In genomic region chr11:117958949-117959348, GRCh38 we compare ENCODE assay signal across 15 cellular contexts. TPM values are rescaled to one million over a fixed set of nuclear protein-coding genes. Genes with fewer than 3 reads are reported as not detected.
"Had no signal": no experiment of that assay in that cellular context is flagged by ENCODE, and none has a peak within 500 bp of the region (broad histone marks: within the 10 kb centered on the region; RNA-seq: fewer than 3 reads in every experiment).

No MANE protein-coding gene starts in this region.

- H3K27ac Mint-ChIP-seq: activated naive CD4-positive, alpha-beta T cell treated with anti-CD3 and anti-CD28 coated beads for 36 hours had no signal

- H3K4me3 Mint-ChIP-seq: activated naive CD4-positive, alpha-beta T cell treated with anti-CD3 and anti-CD28 coated beads for 36 hours had no signal

- DNase-seq: activated CD4-positive, alpha-beta T cell treated with anti-CD3 and anti-CD28 coated beads, Interleukin-2, amount 50 U/mL, for 48 hours; activated effector memory CD4-positive, alpha-beta T cell treated with Interleukin-2 at 50 U/mL for 16 hours; activated naive CD4-positive, alpha-beta T cell treated with anti-CD3 and anti-CD28 coated beads for 36 hours; activated T-cell treated with anti-CD3 and anti-CD28 coated beads, Interleukin-2, amount 50 U/mL, for 1 hour; cortex of kidney; heart left ventricle; left ventricle myocardium superior; midbrain; nucleus accumbens; right lobe of liver; stimulated activated CD4-positive, alpha-beta T cell treated with anti-CD3 and anti-CD28 coated beads, Interleukin-1b, Interleukin-23, amount 100 ng/mL, for 48 hours; upper lobe of left lung; WERI-Rb-1 had no signal

RNA-seq across cellular contexts. Expression of gene IL10RA, which starts 27.2 kb away (rescaled TPM):
- total RNA-seq: fibroblast of villous mesenchyme, SK-MEL-5 had no signal

RNA-seq across cellular contexts. Expression of gene TMPRSS13, which starts 29.7 kb away (rescaled TPM):
- total RNA-seq: fibroblast of villous mesenchyme had no signal
